9 cellular contexts compared by ENCODE assay signal in the genomic region with DNA sequence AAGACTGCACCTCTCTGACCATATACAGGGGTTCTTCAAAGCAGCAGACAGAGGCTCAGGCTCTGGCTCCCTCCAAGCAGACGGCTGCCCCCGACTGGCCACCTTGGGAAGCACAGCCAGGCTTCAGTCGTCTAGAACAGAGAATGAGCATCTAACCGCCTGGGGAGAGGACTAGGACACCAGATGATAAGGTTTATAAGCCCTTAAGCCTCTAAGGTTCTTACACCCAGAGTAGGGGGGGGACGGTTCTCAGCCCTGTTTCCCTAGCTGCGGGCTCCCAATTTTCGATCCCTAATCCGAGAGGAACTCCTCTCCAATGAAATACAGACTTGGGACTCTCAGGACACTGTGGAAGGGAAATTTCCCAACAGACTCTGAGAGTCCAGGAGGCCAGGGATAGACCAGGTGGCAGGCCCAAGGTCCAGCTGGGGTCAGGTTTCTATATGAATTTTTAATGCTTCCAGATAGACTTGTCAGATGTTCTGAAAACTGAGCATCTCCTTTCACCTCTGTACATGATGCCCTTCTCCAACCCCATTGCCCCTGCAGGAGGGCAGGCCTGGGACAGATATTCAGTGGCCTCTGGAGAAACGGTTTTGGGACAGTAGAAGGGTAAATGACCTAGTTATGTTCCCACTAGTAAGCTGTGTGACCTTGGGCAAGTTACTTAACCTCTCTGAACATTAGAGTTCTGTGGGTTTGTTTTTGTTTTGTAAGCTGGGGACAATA. TPM values are rescaled to one million over a fixed set of nuclear protein-coding genes. Genes with fewer than 3 reads are reported as not detected.
A peak's percentile ranks its signal among the peaks of the same experiment; 100 is the strongest.
DNase-seq lines count a peak whose midpoint lies in the region; ATAC-seq and TF ChIP-seq lines count a peak whose summit lies in the region.
"Had no signal": no experiment of that assay in that cellular context is flagged by ENCODE, and none has a peak within 500 bp of the region (broad histone marks: within the 10 kb centered on the region; RNA-seq: fewer than 3 reads in every experiment).

No MANE protein-coding gene starts in this region.

- no peak overlapping the region for H3K27ac ChIP-seq in dorsolateral prefrontal cortex

- peak in 55 of 56 donors; percentile 16 to 74 (median 62) for TF ChIP-seq CTCF in dorsolateral prefrontal cortex (IDR thresholded peaks at IDR 0.05 in 54 of 56, conservative IDR thresholded peaks at IDR 0.05 in 2 of 56; ENCODE audit: low read depth in 1 of 56, partially characterized antibody in 56 of 56)

- DNase-seq in EH (ENCODE audit: low read depth) = peak; percentile 61
- DNase-seq in NCI-H460 (ENCODE audit: extremely low read depth, low read depth) = peak; percentile 51
- DNase-seq in activated CD4-positive, alpha-beta T cell treated with anti-CD3 and anti-CD28 coated beads for 24 hours (ENCODE audit: low read depth in 2 of 2) = peak; percentile 58 to 70
- peak in 8 of 10 donors; percentile 40 to 84 (median 73) for DNase-seq in dorsolateral prefrontal cortex
- DNase-seq in mucosa of gallbladder (ENCODE audit: low spot score) = peak; percentile 64
- DNase-seq in superior temporal gyrus (ENCODE audit: extremely low spot score) = peak; percentile 69

- intact Hi-C loops in dorsolateral prefrontal cortex (cut with DNase I) = no loop called here

- no peak overlapping the region for H3K4me3 ChIP-seq in dorsolateral prefrontal cortex

- peak; percentile 38 for ATAC-seq in HG02642 (IDR thresholded peaks at IDR 0.05; ENCODE audit: poor library complexity, unreplicated experiment)
- no peak for ATAC-seq in HG03139 (IDR thresholded peaks at IDR 0.05; ENCODE audit: unreplicated experiment)

- peaks cover 0 to 55% (median 8%) of the 10 kb centered on the region in 45 donors for H3K27me3 ChIP-seq in dorsolateral prefrontal cortex

RNA-seq across cellular contexts. Expression of gene RTN4RL2, which starts 20.2 kb away (rescaled TPM):
- total RNA-seq in NCI-H460 (2014; rRNA removed; shearing (Covaris generic)) = 0.45 and 0.72 TPM in 2 replicates
- polyA plus RNA-seq in NCI-H460 (2014; cell fraction: nucleus; rRNA removed) = 2.7 and 4.3 TPM in 2 replicates
- 10 to 100 TPM in 119 of 120 experiments, 1 to 10 TPM in 1; 8.1 to 75.2 (median 32.4) TPM for total RNA-seq in dorsolateral prefrontal cortex
- total RNA-seq in mucosa of gallbladder = 19.2 TPM

RNA-seq across cellular contexts. Expression of gene SLC43A1, which starts 34.9 kb away (rescaled TPM):
- total RNA-seq in NCI-H460 (2014; rRNA removed; shearing (Covaris generic)) = 5.1 and 7.6 TPM in 2 replicates
- 11.0 and 13.3 TPM in 2 replicates for polyA plus RNA-seq in NCI-H460 (2014; cell fraction: nucleus; rRNA removed)
- total RNA-seq in dorsolateral prefrontal cortex = 10 to 100 TPM in 11 of 120 experiments, 1 to 10 TPM in 109; 2.9 to 12.3 (median 6.9) TPM
- 89.5 TPM for total RNA-seq in mucosa of gallbladder

RNA-seq across cellular contexts. Expression of gene TIMM10, which starts 50.0 kb away (rescaled TPM):
- 91.7 and 100 TPM in 2 replicates for total RNA-seq in NCI-H460 (2014; rRNA removed; shearing (Covaris generic))
- polyA plus RNA-seq in NCI-H460 (2014; cell fraction: nucleus; rRNA removed) = 59.7 and 116 TPM in 2 replicates
- 10 to 100 TPM; 26.5 to 76.2 (median 48.8) TPM for total RNA-seq in dorsolateral prefrontal cortex
- 31.2 TPM for total RNA-seq in mucosa of gallbladder

RNA-seq across cellular contexts. Expression of gene SLC43A3, which starts 53.7 kb away (rescaled TPM):
- total RNA-seq in NCI-H460 (2014; rRNA removed; shearing (Covaris generic)) = not detected in 2 replicates
- 0.37 and 1.4 TPM in 2 replicates for polyA plus RNA-seq in NCI-H460 (2014; cell fraction: nucleus; rRNA removed)
- total RNA-seq in dorsolateral prefrontal cortex (10 to 100 TPM in 13 of 120 experiments, 1 to 10 TPM in 107; 2.5 to 22.1 (median 6.5) TPM), mucosa of gallbladder (39.5 TPM)

RNA-seq across cellular contexts. Expression of gene SMTNL1, which starts 56.8 kb away (rescaled TPM):
- total RNA-seq in NCI-H460 (2014; rRNA removed; shearing (Covaris generic)) = not detected in 2 replicates
- polyA plus RNA-seq in NCI-H460 (2014; cell fraction: nucleus; rRNA removed) = not detected in 2 replicates
- under 1 TPM in 1 of 120 experiments, not detected in 119; 0.18 TPM for total RNA-seq in dorsolateral prefrontal cortex
- not detected for total RNA-seq in mucosa of gallbladder
- polyA plus RNA-seq: urinary bladder had no signal
